1 cellular context compared by ENCODE assay signal in the genomic region with DNA sequence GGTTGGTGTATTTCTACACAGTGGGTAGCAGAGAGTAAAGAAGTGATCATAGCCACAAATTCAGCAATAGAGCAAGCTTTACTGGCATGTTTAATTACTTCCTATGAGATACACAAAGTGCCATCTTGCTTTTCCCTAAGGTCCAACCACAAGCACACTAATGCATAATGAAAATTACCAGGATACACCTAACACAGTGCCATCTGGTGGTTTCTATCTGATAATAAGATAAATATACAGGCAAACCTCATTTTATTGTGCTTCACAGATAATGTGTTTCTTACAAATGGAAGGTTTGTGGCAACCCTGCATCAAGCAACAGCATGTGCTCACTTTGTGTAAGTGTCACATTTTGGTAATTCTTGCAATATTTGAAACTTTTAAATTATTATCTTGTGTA.
TF ChIP-seq lines count a peak whose summit lies in the region.

No MANE protein-coding gene starts in this region.

TF ChIP-seq in HCT116, 20 proteins besides CTCF, POLR2A, EP300 and RAD21 (continued from another document):
- TF ChIP-seq, protein P1, sequence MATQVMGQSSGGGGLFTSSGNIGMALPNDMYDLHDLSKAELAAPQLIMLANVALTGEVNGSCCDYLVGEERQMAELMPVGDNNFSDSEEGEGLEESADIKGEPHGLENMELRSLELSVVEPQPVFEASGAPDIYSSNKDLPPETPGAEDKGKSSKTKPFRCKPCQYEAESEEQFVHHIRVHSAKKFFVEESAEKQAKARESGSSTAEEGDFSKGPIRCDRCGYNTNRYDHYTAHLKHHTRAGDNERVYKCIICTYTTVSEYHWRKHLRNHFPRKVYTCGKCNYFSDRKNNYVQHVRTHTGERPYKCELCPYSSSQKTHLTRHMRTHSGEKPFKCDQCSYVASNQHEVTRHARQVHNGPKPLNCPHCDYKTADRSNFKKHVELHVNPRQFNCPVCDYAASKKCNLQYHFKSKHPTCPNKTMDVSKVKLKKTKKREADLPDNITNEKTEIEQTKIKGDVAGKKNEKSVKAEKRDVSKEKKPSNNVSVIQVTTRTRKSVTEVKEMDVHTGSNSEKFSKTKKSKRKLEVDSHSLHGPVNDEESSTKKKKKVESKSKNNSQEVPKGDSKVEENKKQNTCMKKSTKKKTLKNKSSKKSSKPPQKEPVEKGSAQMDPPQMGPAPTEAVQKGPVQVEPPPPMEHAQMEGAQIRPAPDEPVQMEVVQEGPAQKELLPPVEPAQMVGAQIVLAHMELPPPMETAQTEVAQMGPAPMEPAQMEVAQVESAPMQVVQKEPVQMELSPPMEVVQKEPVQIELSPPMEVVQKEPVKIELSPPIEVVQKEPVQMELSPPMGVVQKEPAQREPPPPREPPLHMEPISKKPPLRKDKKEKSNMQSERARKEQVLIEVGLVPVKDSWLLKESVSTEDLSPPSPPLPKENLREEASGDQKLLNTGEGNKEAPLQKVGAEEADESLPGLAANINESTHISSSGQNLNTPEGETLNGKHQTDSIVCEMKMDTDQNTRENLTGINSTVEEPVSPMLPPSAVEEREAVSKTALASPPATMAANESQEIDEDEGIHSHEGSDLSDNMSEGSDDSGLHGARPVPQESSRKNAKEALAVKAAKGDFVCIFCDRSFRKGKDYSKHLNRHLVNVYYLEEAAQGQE (IDR thresholded peaks at IDR 0.05; ENCODE audit: low read depth) = no peak
- TF ChIP-seq CBX3 (IDR thresholded peaks at IDR 0.05; ENCODE audit: low read depth) (no peak), SIN3A (IDR thresholded peaks at IDR 0.05; ENCODE audit: low read depth) (no peak)
